ENCODE assay signal across 29 cellular contexts in the genomic region with DNA sequence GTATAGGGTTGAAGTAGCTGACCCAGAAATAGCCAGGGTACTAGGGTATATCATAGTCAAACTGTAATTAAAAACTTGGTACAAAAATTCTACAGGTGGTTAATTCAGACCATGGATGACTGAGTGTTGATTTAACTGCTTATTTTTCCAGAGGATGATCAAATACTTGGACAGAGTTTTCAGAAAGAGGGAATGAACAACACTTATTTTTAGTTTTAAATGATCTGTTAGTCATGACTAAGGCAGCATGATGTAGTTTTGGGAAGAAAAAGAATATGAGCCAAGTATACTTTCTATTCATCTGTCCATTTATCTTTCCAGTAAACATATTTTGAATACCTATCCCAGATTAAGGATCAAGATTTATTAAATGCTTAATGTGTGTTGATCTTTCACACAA. TPM values are rescaled to one million over a fixed set of nuclear protein-coding genes. Genes with fewer than 3 reads are reported as not detected.
A peak's percentile ranks its signal among the peaks of the same experiment; 100 is the strongest.
DNase-seq lines count a peak whose midpoint lies in the region; ATAC-seq and TF ChIP-seq lines count a peak whose summit lies in the region.
"Had no signal": no experiment of that assay in that cellular context is flagged by ENCODE, and none has a peak within 500 bp of the region (broad histone marks: within the 10 kb centered on the region; RNA-seq: fewer than 3 reads in every experiment).

No MANE protein-coding gene starts in this region.

- BruUV-seq in IMR-90 (replicated peaks; lab: Mats Ljungman, UMichigan): TSS peak; percentile 9

- no peaks in the 10 kb centered on the region for H3K79me2 ChIP-seq in fibroblast of lung (ENCODE audit: control insufficient read depth, insufficient read depth, low read length)
- H3K79me2 ChIP-seq in osteoblast (ENCODE audit: insufficient read depth, low read length): no peaks in the 10 kb centered on the region

- H3K18ac ChIP-seq in IMR-90 (ENCODE audit: low read depth, low read length): no peak overlapping the region

- H4K91ac ChIP-seq in IMR-90 (ENCODE audit: insufficient read depth, low read depth, low read length): no peak overlapping the region

- no peak overlapping the region for H2BK20ac ChIP-seq in IMR-90 (ENCODE audit: low read depth, low read length)

- H3K4me2 ChIP-seq in IMR-90 (ENCODE audit: low read depth, low read length): no peak overlapping the region
- H3K4me2 ChIP-seq in fibroblast of lung (ENCODE audit: extremely low read depth, insufficient read depth, low read length): no peak overlapping the region
- H3K4me2 ChIP-seq in osteoblast (ENCODE audit: insufficient read depth, low read length): peak overlapping the region; percentile 26

- H3K27ac ChIP-seq in IMR-90 (ENCODE audit: insufficient read depth, low read length): no peak overlapping the region
- H3K27ac ChIP-seq in fibroblast of lung (ENCODE audit: insufficient read depth, low read length): peak overlapping the region; percentile 16
- peak overlapping the region; percentile 26 for H3K27ac ChIP-seq in osteoblast (ENCODE audit: low read depth, low read length)
- H3K27ac ChIP-seq in ascending aorta: peak overlapping the region in 1 of 2 donors; percentile 28
- no peak overlapping the region for H3K27ac ChIP-seq in prostate gland
- H3K27ac ChIP-seq: BLaER1 treated with 17β-estradiol and CSF1 and Interleukin-3, amounts not matched to agents 10 nM and 100 nM; pancreas; sigmoid colon; stomach had no signal

- H3K27me3 ChIP-seq in IMR-90 (ENCODE audit: control insufficient read depth, insufficient read depth, low read length) (no peaks in the 10 kb centered on the region), fibroblast of lung (ENCODE audit: control insufficient read depth, insufficient read depth, low read length) (no peaks in the 10 kb centered on the region), osteoblast (ENCODE audit: insufficient read depth, low read length) (no peaks in the 10 kb centered on the region), ascending aorta (no peaks in the 10 kb centered on the region), prostate gland (replicated peaks; ENCODE audit: insufficient read depth) (no peaks in the 10 kb centered on the region)
- H3K27me3 ChIP-seq: BLaER1 treated with 17β-estradiol and CSF1 and Interleukin-3, amounts not matched to agents 10 nM and 100 nM; heart left ventricle; pancreas; sigmoid colon; stomach had no signal

- no peak overlapping the region for H2BK120ac ChIP-seq in IMR-90 (ENCODE audit: low read depth, low read length)

- H2BK15ac ChIP-seq in IMR-90 (ENCODE audit: low read depth, low read length): no peak overlapping the region

- 0 out of 4 replicates have a peak, but pooled peaks cover 0 to 3% of the 10 kb centered on the region in 2 experiments for H3K79me1 ChIP-seq in IMR-90 (ENCODE audit: low read depth in 1 of 2, low read length in 2 of 2)

- CTCF ChIA-PET in IMR-90 (lab: Yijun Ruan, JAX): interaction anchor here (1.5 kb wide), 1 partner anchor 11 kb away, joined by 5 read pairs; no protein-coding TSS in a partner anchor

- H3K9me1 ChIP-seq in IMR-90 (ENCODE audit: insufficient read depth, low read length): peaks cover 3% of the 10 kb centered on the region; the same call in 1 of the 2 replicates

- DNase-seq in AG10803 (ENCODE audit: low read depth) (peak; percentile 54), IMR-90 (peak; percentile 48), fibroblast of lung (ENCODE audit: low read depth in 2 of 2) (peak in 1 of 2 donors; percentile 85), osteoblast (ENCODE audit: insufficient read length, low spot score, missing footprints) (no peak), ascending aorta (ENCODE audit: low spot score in 2 of 2) (no peak), NCI-H1436 treated with DMSO at 0.1 percent for 48 hours (lab: John Stamatoyannopoulos, UW) (no peak), prostate gland (ENCODE audit: low spot score) (no peak)
- no peak for DNase-seq in activated naive CD4-positive, alpha-beta T cell treated with Interleukin-2 at 50 U/mL for 16 hours
- DNase-seq: activated CD4-positive, alpha-beta T cell treated with anti-CD3 and anti-CD28 coated beads, Interleukin-2, amount 10 ng/mL, durations not matched to agents 24 days and 14 days; activated CD8-positive, alpha-beta memory T cell treated with anti-CD3 and anti-CD28 coated beads, Interleukin-2, amount 10 ng/mL, durations not matched to agents 7 days and 5 days; activated naive CD4-positive, alpha-beta T cell treated with anti-CD3 and anti-CD28 coated beads, Interleukin-2, amount 10 ng/mL, durations not matched to agents 7 days and 5 days; activated T-cell treated with anti-CD3 and anti-CD28 coated beads, Interleukin-2, amount 50 U/mL, for 72 hours; amygdala; Caco-2; dermis blood vessel endothelial cell; DND-41; heart left ventricle; left colon; naive thymus-derived CD8-positive, alpha-beta T cell; NCI-H1105 treated with DMSO at 0.1 percent for 48 hours; NCI-H2081; NCI-H345; NCI-H748 treated with DMSO at 0.1 percent for 48 hours; pancreas; sigmoid colon; stomach had no signal

- POLR2A ChIA-PET in IMR-90 (lab: Charles Lee; ENCODE audit: unreplicated experiment): no interaction called here

- H3K4me1 ChIP-seq in IMR-90 (ENCODE audit: control insufficient read depth, insufficient read depth, low read length): no peaks in the 10 kb centered on the region
- H3K4me1 ChIP-seq in fibroblast of lung (ENCODE audit: control insufficient read depth, extremely low read depth, insufficient read depth, low read length): peaks cover 2% of the 10 kb centered on the region
- H3K4me1 ChIP-seq in osteoblast (ENCODE audit: insufficient read depth, low read length): peaks cover 11% of the 10 kb centered on the region
- no peaks in the 10 kb centered on the region for H3K4me1 ChIP-seq in ascending aorta
- H3K4me1 ChIP-seq in prostate gland (replicated peaks): no peaks in the 10 kb centered on the region
- H3K4me1 ChIP-seq: Caco-2, pancreas, sigmoid colon, stomach had no signal

- ATAC-seq in IMR-90 (ENCODE audit: low read depth): peak; percentile 69
- ATAC-seq: activated CD8-positive, alpha-beta memory T cell treated with anti-CD3 and anti-CD28 coated beads, Interleukin-2, amount 10 ng/mL, durations not matched to agents 7 days and 5 days; activated T-cell treated with anti-CD3 and anti-CD28 coated beads, Interleukin-2, amount 50 U/mL, for 72 hours; HCT116; left colon; naive thymus-derived CD8-positive, alpha-beta T cell; pancreas had no signal

- H3K4ac ChIP-seq in IMR-90 (ENCODE audit: low read depth, low read length): no peak overlapping the region

- H3K56ac ChIP-seq in IMR-90 (ENCODE audit: extremely low read depth, insufficient read depth, low read length): no peak overlapping the region

- H3K4me3 ChIP-seq in AG10803 (ENCODE audit: low read length): no peak overlapping the region
- no peak overlapping the region for H3K4me3 ChIP-seq in IMR-90 (ENCODE audit: insufficient read depth, low read depth, low read length)
- H3K4me3 ChIP-seq in fibroblast of lung (replicated peaks in 1 of 4; ENCODE audit: control extremely low read depth in 1 of 4, insufficient read depth in 1 of 4, low read depth in 3 of 4, low read length in 4 of 4): no peak overlapping the region
- no peak overlapping the region for H3K4me3 ChIP-seq in osteoblast (ENCODE audit: insufficient read depth, low read length)
- no peak overlapping the region for H3K4me3 ChIP-seq in ascending aorta
- H3K4me3 ChIP-seq in prostate gland: no peak overlapping the region
- H3K4me3 ChIP-seq: BLaER1 treated with 17β-estradiol and CSF1 and Interleukin-3, amounts not matched to agents 10 nM and 100 nM; heart left ventricle; pancreas; sigmoid colon; stomach had no signal

- intact Hi-C loops in IMR-90 (cut with micrococcal nuclease): no loop called here
- intact Hi-C loops in ascending aorta (cut with DNase I): no loop called here
- intact Hi-C loops in prostate gland (cut with DNase I): no loop called here

- no peak overlapping the region for H3K9ac ChIP-seq in IMR-90 (ENCODE audit: low read depth, low read length)
- H3K9ac ChIP-seq in fibroblast of lung (ENCODE audit: insufficient read depth, low read length): no peak overlapping the region
- H3K9ac ChIP-seq: BLaER1 treated with 17β-estradiol and CSF1 and Interleukin-3, amounts not matched to agents 10 nM and 100 nM had no signal

- no peak for TF ChIP-seq CTCF in AG10803 (conservative IDR thresholded peaks at IDR 0.05; ENCODE audit: low read length)
- TF ChIP-seq CTCF in IMR-90 (conservative IDR thresholded peaks at IDR 0.05; ENCODE audit: low read depth, low read length): no peak
- no peak for TF ChIP-seq CTCF in fibroblast of lung (conservative IDR thresholded peaks at IDR 0.05 in 1 of 2, IDR thresholded peaks at IDR 0.05 in 1 of 2; ENCODE audit: low read depth in 1 of 2, low read length in 2 of 2)
- no peak for TF ChIP-seq CTCF in osteoblast (IDR thresholded peaks at IDR 0.05; ENCODE audit: extremely low read depth, low read depth, low read length)
- no peak for TF ChIP-seq CTCF in ascending aorta (IDR thresholded peaks at IDR 0.05)
- TF ChIP-seq CTCF in prostate gland (IDR thresholded peaks at IDR 0.05): no peak

- no peaks in the 10 kb centered on the region for H3K9me3 ChIP-seq in IMR-90 (ENCODE audit: control insufficient read depth, insufficient read depth, low read length)
- no peaks in the 10 kb centered on the region for H3K9me3 ChIP-seq in fibroblast of lung (ENCODE audit: control insufficient read depth, insufficient read depth, low read depth, low read length)
- H3K9me3 ChIP-seq in osteoblast (ENCODE audit: low read depth, low read length): no peaks in the 10 kb centered on the region
- no peaks in the 10 kb centered on the region for H3K9me3 ChIP-seq in ascending aorta
- H3K9me3 ChIP-seq in prostate gland: no peaks in the 10 kb centered on the region
- H3K9me3 ChIP-seq: heart left ventricle, pancreas, sigmoid colon, stomach had no signal

- TF ChIP-seq POLR2A in IMR-90 (IDR thresholded peaks at IDR 0.05; ENCODE audit: low read depth, low read length) (no peak), prostate gland (IDR thresholded peaks at IDR 0.05) (no peak)

- dilution Hi-C loops in IMR-90 (cut with HindIII; ENCODE audit: low sequenced_read_pairs, unreplicated experiment): no loop called here

- no peak overlapping the region for H2AK9ac ChIP-seq in IMR-90 (replicated peaks; ENCODE audit: low read depth, low read length, poor library complexity)

- in situ Hi-C loops in IMR-90 (cut with MboI; ENCODE audit: low sequenced_read_pairs): no loop called here

- TF ChIP-seq RAD21 in IMR-90 (IDR thresholded peaks at IDR 0.05; ENCODE audit: low read length): no peak

- H3K23ac ChIP-seq in IMR-90 (ENCODE audit: low read depth, low read length): no peak overlapping the region

- H4K20me1 ChIP-seq in IMR-90 (ENCODE audit: insufficient read depth, low read length) (no peaks in the 10 kb centered on the region), fibroblast of lung (ENCODE audit: control insufficient read depth, extremely low read depth, insufficient read depth, low read length) (no peaks in the 10 kb centered on the region), osteoblast (ENCODE audit: insufficient read depth, low read length) (no peaks in the 10 kb centered on the region)
- H4K20me1 ChIP-seq: BLaER1 treated with 17β-estradiol and CSF1 and Interleukin-3, amounts not matched to agents 10 nM and 100 nM had no signal

- no peak overlapping the region for H2AFZ ChIP-seq in IMR-90 (replicated peaks; ENCODE audit: low read length, poor library complexity)
- H2AFZ ChIP-seq in fibroblast of lung (ENCODE audit: low read length): no peak overlapping the region
- no peak overlapping the region for H2AFZ ChIP-seq in osteoblast (ENCODE audit: low read length)

- H3K14ac ChIP-seq in IMR-90 (replicated peaks; ENCODE audit: low read depth, low read length): no peak overlapping the region; the same call in 1 of the 2 replicates

- H3K36me3 ChIP-seq in IMR-90 (ENCODE audit: control insufficient read depth, insufficient read depth, low read length): peaks cover 14% of the 10 kb centered on the region
- H3K36me3 ChIP-seq in fibroblast of lung (ENCODE audit: control insufficient read depth, insufficient read depth, low read length): peaks cover 2% of the 10 kb centered on the region
- H3K36me3 ChIP-seq in osteoblast (ENCODE audit: insufficient read depth, low read length): no peaks in the 10 kb centered on the region
- no peaks in the 10 kb centered on the region for H3K36me3 ChIP-seq in ascending aorta
- no peaks in the 10 kb centered on the region for H3K36me3 ChIP-seq in prostate gland
- H3K36me3 ChIP-seq: BLaER1 treated with 17β-estradiol and CSF1 and Interleukin-3, amounts not matched to agents 10 nM and 100 nM; pancreas; sigmoid colon had no signal

- H4K8ac ChIP-seq in IMR-90 (ENCODE audit: low read depth in 2 of 2, low read length in 2 of 2): no peak overlapping the region

- peak overlapping the region; percentile 60 for H2BK5ac ChIP-seq in IMR-90 (ENCODE audit: low read depth, low read length, poor library complexity, severe bottlenecking)

- no peak overlapping the region for H4K5ac ChIP-seq in IMR-90 (ENCODE audit: low read depth, low read length)

- H2AK5ac ChIP-seq in IMR-90 (ENCODE audit: low read depth, low read length): no peak overlapping the region

RNA-seq across cellular contexts. Expression of gene CCDC89, which starts 19.8 kb away (rescaled TPM):
- total RNA-seq in IMR-90 (2012; rRNA removed) (7.9 and 9.4 TPM in 2 replicates), fibroblast of lung (2.8 and 4.1 TPM in 2 replicates), osteoblast (2.9 and 4.1 TPM in 2 replicates), ascending aorta (16.6 TPM), prostate gland (1 to 10 TPM; 1.4 to 3.6 TPM)
- polyA plus RNA-seq in IMR-90 (2012; rRNA removed) (4.0 and 4.1 TPM in 2 replicates), fibroblast of lung (2.3 and 2.9 TPM in 2 replicates)
- 2.5 and 2.9 TPM in 2 replicates for polyA plus RNA-seq in IMR-90 (2012; cell fraction: cytosol; rRNA removed)
- polyA plus RNA-seq in IMR-90 (2012; cell fraction: nucleus; rRNA removed; ENCODE audit: low replicate concordance): 2.1 and 4.2 TPM in 2 replicates
- polyA plus RNA-seq in fibroblast of lung (2012): 1.5 and 2.3 TPM in 2 replicates
- polyA minus RNA-seq in fibroblast of lung (ENCODE audit: low replicate concordance): 0.30 TPM in 1 of 2 replicates, not detected in the other
- total RNA-seq: dermis blood vessel endothelial cell had no signal
- polyA plus RNA-seq: IgD-negative memory B cell; naive thymus-derived CD8-positive, alpha-beta T cell had no signal

RNA-seq across cellular contexts. Expression of gene CREBZF, which starts 40.9 kb away (rescaled TPM):
- 12.5 and 24.4 TPM in 2 replicates for total RNA-seq in IMR-90 (2012; rRNA removed)
- 14.2 and 17.7 TPM in 2 replicates for polyA plus RNA-seq in IMR-90 (2012; rRNA removed)
- polyA plus RNA-seq in IMR-90 (2012; cell fraction: cytosol; rRNA removed): 8.4 and 11.4 TPM in 2 replicates
- polyA plus RNA-seq in IMR-90 (2012; cell fraction: nucleus; rRNA removed; ENCODE audit: low replicate concordance): 115 and 175 TPM in 2 replicates
- total RNA-seq in fibroblast of lung: 40.3 and 41.1 TPM in 2 replicates
- 12.6 and 20.5 TPM in 2 replicates for polyA plus RNA-seq in fibroblast of lung
- polyA plus RNA-seq in fibroblast of lung (2012): 10.8 and 13.0 TPM in 2 replicates
- 0.98 and 1.7 TPM in 2 replicates for polyA minus RNA-seq in fibroblast of lung (ENCODE audit: low replicate concordance)
- total RNA-seq in osteoblast: 46.3 and 49.2 TPM in 2 replicates
- 29.7 TPM for total RNA-seq in ascending aorta
- total RNA-seq in prostate gland: 10 to 100 TPM; 50.2 to 89.5 TPM

RNA-seq across cellular contexts. Expression of gene TMEM126A, which starts 58.0 kb away (rescaled TPM):
- total RNA-seq in IMR-90 (2012; rRNA removed) (60.4 and 87.2 TPM in 2 replicates), fibroblast of lung (36.0 and 36.7 TPM in 2 replicates), osteoblast (34.4 and 41.0 TPM in 2 replicates), ascending aorta (6.8 TPM), prostate gland (10 to 100 TPM; 13.6 to 24.4 TPM)
- polyA plus RNA-seq in IMR-90 (2012; rRNA removed) (34.9 and 37.3 TPM in 2 replicates), fibroblast of lung (63.9 and 76.6 TPM in 2 replicates)
- 6.9 and 13.7 TPM in 2 replicates for polyA plus RNA-seq in IMR-90 (2012; cell fraction: cytosol; rRNA removed)
- polyA plus RNA-seq in IMR-90 (2012; cell fraction: nucleus; rRNA removed; ENCODE audit: low replicate concordance): 1.3 and 17.8 TPM in 2 replicates
- 68.7 and 71.2 TPM in 2 replicates for polyA plus RNA-seq in fibroblast of lung (2012)
- 15.1 and 22.4 TPM in 2 replicates for polyA minus RNA-seq in fibroblast of lung (ENCODE audit: low replicate concordance)

Comparison
In these comparisons a context has a peak if more than half of its experiments do, and no peak if none do; other contexts are left out.
1. DNase-seq: peak in AG10803 (single experiment) and IMR-90 (single experiment); none in osteoblast (single experiment), ascending aorta (0 of 2), activated naive CD4-positive, alpha-beta T cell treated with Interleukin-2 at 50 U/mL for 16 hours (single experiment), NCI-H1436 treated with DMSO at 0.1 percent for 48 hours (single experiment) and prostate gland (single experiment).
2. H3K27ac ChIP-seq: peak in fibroblast of lung (single experiment) and osteoblast (single experiment); none in IMR-90 (single experiment) and prostate gland (0 of 2).